10 cellular contexts compared by ENCODE assay signal in the genomic region with DNA sequence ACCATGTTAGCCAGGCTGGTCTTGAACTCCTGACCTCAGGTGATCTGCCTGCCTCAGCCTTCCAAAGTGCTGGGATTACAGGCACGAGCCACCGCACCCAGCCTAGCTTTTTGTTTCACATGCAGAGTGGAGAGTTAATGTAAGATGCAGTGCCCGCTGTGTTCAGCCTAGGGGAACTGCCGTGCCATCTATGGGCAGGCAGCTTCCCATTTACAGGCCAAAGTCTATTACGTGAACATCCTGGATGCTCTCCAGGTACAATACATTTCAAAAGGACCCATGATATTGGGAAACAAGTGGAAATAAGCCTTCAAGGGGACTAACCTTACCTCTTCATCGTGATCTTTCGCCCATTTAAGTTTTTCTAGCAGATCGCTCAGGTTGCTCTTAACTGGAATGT.
"Had no signal": no experiment of that assay in that cellular context is flagged by ENCODE, and none has a peak within 500 bp of the region (broad histone marks: within the 10 kb centered on the region; RNA-seq: fewer than 3 reads in every experiment).

No MANE protein-coding gene starts in this region.

- H3K9ac ChIP-seq: GM23248 had no signal

- FAIRE-seq: H1 had no signal

- DNase-seq: GM23248, GOT3, H7, H9, HCEC 1CT, HFFc6 had no signal

- H3K4me2 ChIP-seq: GM23338 had no signal

- H3K9me3 ChIP-seq: HAP-1 had no signal

- ATAC-seq: GM23338, HCT116 had no signal

- H3K27ac ChIP-seq: GM23248 had no signal

- H2AFZ ChIP-seq: GM23248, GM23338 had no signal

- H3K4me3 ChIP-seq: GM23248, GM23338, HAP-1 had no signal
